In genomic region chr1:107231291-107231690, GRCh38 we compare ENCODE assay signal across 8 cellular contexts.
"Had no signal": no experiment of that assay in that cellular context is flagged by ENCODE, and none has a peak within 500 bp of the region (broad histone marks: within the 10 kb centered on the region; RNA-seq: fewer than 3 reads in every experiment).

No MANE protein-coding gene starts in this region.

- H2AFZ ChIP-seq: GM23248, GM23338 had no signal

- H3K4me1 ChIP-seq: HAP-1 had no signal

- H3K4me2 ChIP-seq: GM23338 had no signal

- H3K36me3 ChIP-seq: HAP-1 had no signal

- H3K27ac ChIP-seq: GM23248 had no signal

- DNase-seq: GM23248, GOT3, H7, H9, HCEC 1CT, HFFc6 had no signal

- H3K9me3 ChIP-seq: HAP-1 had no signal

- H3K4me3 ChIP-seq: GM23248, GM23338, HAP-1 had no signal

- H3K9ac ChIP-seq: GM23248 had no signal
